Comparison of ENCODE assay signal across 27 cellular contexts in genomic region chr3:61978460-61979419, GRCh38.
DNase-seq lines count a peak whose midpoint lies in the region; ATAC-seq and TF ChIP-seq lines count a peak whose summit lies in the region.
"Had no signal": no experiment of that assay in that cellular context is flagged by ENCODE, and none has a peak within 500 bp of the region (broad histone marks: within the 10 kb centered on the region; RNA-seq: fewer than 3 reads in every experiment).

No MANE protein-coding gene starts in this region.

- peak overlapping the region; percentile 48 for H2BK5ac ChIP-seq in mesenchymal stem cell (ENCODE audit: low read depth, low read length, poor library complexity, severe bottlenecking)

- H3K4me3 ChIP-seq in BLaER1 = no peak overlapping the region
- H3K4me3 ChIP-seq in HUES48 (ENCODE audit: low read depth, low read length) = no peak overlapping the region
- H3K4me3 ChIP-seq in mesenchymal stem cell (ENCODE audit: insufficient read depth in 1 of 2, low read depth in 1 of 2, low read length in 2 of 2) = no peak overlapping the region

- H3K9me3 ChIP-seq in BLaER1 = no peaks in the 10 kb centered on the region
- no peaks in the 10 kb centered on the region for H3K9me3 ChIP-seq in HUES48 (ENCODE audit: control insufficient read depth, insufficient read depth, low read length)
- H3K9me3 ChIP-seq in mesenchymal stem cell (ENCODE audit: control insufficient read depth, low read length) = no peaks in the 10 kb centered on the region
- H3K9me3 ChIP-seq: SK-N-SH had no signal

- no peak overlapping the region for H3K18ac ChIP-seq in mesenchymal stem cell (ENCODE audit: low read depth in 1 of 2, low read length in 2 of 2)

- H3K4me1 Mint-ChIP-seq in osteocyte (ENCODE audit: unreplicated experiment) = peaks cover 5% of the 10 kb centered on the region

- H3K79me1 ChIP-seq in mesenchymal stem cell (replicated peaks; ENCODE audit: low read length, poor library complexity, severe bottlenecking) = peaks cover 10% of the 10 kb centered on the region

- H3K27ac Mint-ChIP-seq in osteocyte (ENCODE audit: unreplicated experiment) = no peak overlapping the region
- H3K27ac Mint-ChIP-seq: CD8-positive, alpha-beta T cell; IgD-negative memory B cell had no signal

- 95% methylated on average over 6 of the region's 8 CpGs for WGBS in mesenchymal stem cell

- no peak overlapping the region for H3K14ac ChIP-seq in mesenchymal stem cell (ENCODE audit: low read length in 2 of 2)

- H3K9me3 Mint-ChIP-seq in osteocyte (ENCODE audit: unreplicated experiment) = no peaks in the 10 kb centered on the region
- H3K9me3 Mint-ChIP-seq: CD8-positive, alpha-beta T cell had no signal

- H4K20me1 ChIP-seq in BLaER1 = no peaks in the 10 kb centered on the region

- no peak overlapping the region for H3K4me3 Mint-ChIP-seq in osteocyte (ENCODE audit: unreplicated experiment)
- H3K4me3 Mint-ChIP-seq: CD8-positive, alpha-beta T cell; IgD-negative memory B cell had no signal

- H3K4me2 ChIP-seq in BLaER1 (peak overlapping the region; percentile 42; the same call in 1 of the 2 replicates), mesenchymal stem cell (ENCODE audit: low read length, poor library complexity, severe bottlenecking) (no peak overlapping the region)
- H3K4me2 ChIP-seq: SK-N-SH had no signal

- TF ChIP-seq CTCF in osteocyte (IDR thresholded peaks at IDR 0.05) = no peak

- H3K27ac ChIP-seq in BLaER1 = no peak overlapping the region
- peak overlapping the region; percentile 39 for H3K27ac ChIP-seq in HUES48 (ENCODE audit: low read depth, low read length)
- peak overlapping the region; percentile 94 for H3K27ac ChIP-seq in mesenchymal stem cell (ENCODE audit: low read length, poor library complexity, severe bottlenecking)
- H3K27ac ChIP-seq: 22Rv1 had no signal

- H3K27me3 ChIP-seq in BLaER1 (no peaks in the 10 kb centered on the region), HUES48 (ENCODE audit: control insufficient read depth, insufficient read depth, low read length) (no peaks in the 10 kb centered on the region), mesenchymal stem cell (ENCODE audit: control insufficient read depth in 1 of 2, insufficient read depth in 1 of 2, low read length in 2 of 2) (no peaks in the 10 kb centered on the region)

- no peaks in the 10 kb centered on the region for H3K36me3 ChIP-seq in BLaER1
- H3K36me3 ChIP-seq in HUES48 (ENCODE audit: control insufficient read depth, insufficient read depth, low read length) = no peaks in the 10 kb centered on the region
- H3K36me3 ChIP-seq in mesenchymal stem cell (ENCODE audit: control insufficient read depth in 1 of 2, insufficient read depth in 2 of 2, low read depth in 1 of 2, low read length in 2 of 2) = no peaks in the 10 kb centered on the region

- H3K4me1 ChIP-seq in BLaER1 (peaks cover 11% of the 10 kb centered on the region), HUES48 (ENCODE audit: control insufficient read depth, insufficient read depth, low read length) (peaks cover 23% of the 10 kb centered on the region), mesenchymal stem cell (ENCODE audit: control insufficient read depth, insufficient read depth, low read depth, low read length) (peaks cover 4% of the 10 kb centered on the region)

- no peak overlapping the region for H2BK120ac ChIP-seq in mesenchymal stem cell (ENCODE audit: low read depth, low read length)

- H4K8ac ChIP-seq in mesenchymal stem cell (ENCODE audit: low read length) = no peak overlapping the region

- no peaks in the 10 kb centered on the region for H3K36me3 Mint-ChIP-seq in osteocyte (ENCODE audit: unreplicated experiment)
- H3K36me3 Mint-ChIP-seq: CD8-positive, alpha-beta T cell; IgD-negative memory B cell had no signal

- no peak overlapping the region for H3K9ac ChIP-seq in BLaER1
- no peak overlapping the region for H3K9ac ChIP-seq in HUES48 (ENCODE audit: low read depth, low read length)
- no peak overlapping the region for H3K9ac ChIP-seq in mesenchymal stem cell (ENCODE audit: low read length)
- H3K9ac ChIP-seq: SK-N-SH had no signal

- no peak overlapping the region for H2AFZ ChIP-seq in mesenchymal stem cell (ENCODE audit: low read depth, low read length)

- no peak overlapping the region for H4K91ac ChIP-seq in mesenchymal stem cell (ENCODE audit: low read length)

- H3K27me3 Mint-ChIP-seq in osteocyte (ENCODE audit: unreplicated experiment) = no peaks in the 10 kb centered on the region
- H3K27me3 Mint-ChIP-seq: IgD-negative memory B cell had no signal

- H2AK5ac ChIP-seq in mesenchymal stem cell (ENCODE audit: low read length, severe bottlenecking) = peak overlapping the region; percentile 87

- H3K4ac ChIP-seq in mesenchymal stem cell (ENCODE audit: low read depth in 1 of 2, low read length in 2 of 2) = no peak overlapping the region

- DNase-seq in fibroblast of gingiva (ENCODE audit: low read depth) = peak; percentile 7
- DNase-seq in mesenchymal stem cell = no peak
- DNase-seq in GF-D8 (lab: John Stamatoyannopoulos, UW) = no peak
- no peak for DNase-seq in LoVo (ENCODE audit: low spot score)
- no peak for DNase-seq in osteocyte (ENCODE audit: extremely low spot score, unreplicated experiment)
- DNase-seq: C1 segment of cervical spinal cord; CD8-positive, alpha-beta T cell; DMS153; GDM1; GOT3; Karpas-422; MM.1S; NCI-H1048; NCI-H1417 treated with DMSO at 0.1 percent for 48 hours; NCI-H187; NCI-H2107; NCI-H524; NCI-H82; SIG-M5; SK-N-SH had no signal

- H2BK15ac ChIP-seq in mesenchymal stem cell (ENCODE audit: low read depth, poor library complexity, severe bottlenecking) = no peak overlapping the region

- H2BK12ac ChIP-seq in mesenchymal stem cell (ENCODE audit: low read length in 2 of 2) = no peak overlapping the region

- ATAC-seq in HG03378 (IDR thresholded peaks at IDR 0.05; ENCODE audit: unreplicated experiment) = no peak
- ATAC-seq: CD8-positive, alpha-beta T cell; HCT116; Panc1 had no signal

- no peak overlapping the region for H3K23ac ChIP-seq in mesenchymal stem cell (ENCODE audit: low read length in 2 of 2)
